ENCODE assay signal across 1 cellular context in the genomic region with DNA sequence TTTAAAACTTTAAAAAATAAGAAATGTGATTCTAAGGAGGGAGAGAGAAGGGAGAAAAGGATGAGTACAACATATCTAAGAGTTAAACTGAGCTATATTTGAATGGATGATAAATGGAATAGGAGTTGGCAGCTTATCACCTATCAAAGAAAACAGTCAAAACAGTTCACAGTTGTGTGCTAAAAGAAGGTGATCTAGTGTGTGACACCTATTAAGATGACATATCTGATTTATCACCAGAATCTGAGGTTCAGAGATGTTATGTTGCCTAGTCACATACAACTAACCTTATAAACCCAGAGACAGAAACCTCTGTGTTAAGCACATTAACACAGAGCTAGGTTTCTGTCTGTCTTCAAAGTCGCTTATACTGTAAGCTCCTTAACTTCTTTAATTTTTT.
TF ChIP-seq lines count a peak whose summit lies in the region.

No MANE protein-coding gene starts in this region.

TF ChIP-seq in neural cell, 6 proteins besides CTCF, POLR2A, EP300 and RAD21:
- no peak for TF ChIP-seq REST (IDR thresholded peaks at IDR 0.05; ENCODE audit: borderline replicate concordance)
- no peak for TF ChIP-seq SMC3 (conservative IDR thresholded peaks at IDR 0.05; ENCODE audit: poor library complexity)
- no peak for TF ChIP-seq MXI1 (conservative IDR thresholded peaks at IDR 0.05; ENCODE audit: poor library complexity, severe bottlenecking)
- no peak for TF ChIP-seq EZH2 (IDR thresholded peaks at IDR 0.05; ENCODE audit: borderline replicate concordance, insufficient read depth, low read length, poor library complexity, severe bottlenecking)
- no peak for TF ChIP-seq TAF1 (IDR thresholded peaks at IDR 0.05; ENCODE audit: low read depth)
- peak; percentile 86 for TF ChIP-seq POLR2AphosphoS5 (IDR thresholded peaks at IDR 0.05)
